Comparison of ENCODE assay signal across 17 cellular contexts in genomic region chrX:49061490-49061889, GRCh38. TPM values are rescaled to one million over a fixed set of nuclear protein-coding genes. Genes with fewer than 3 reads are reported as not detected.
DNase-seq lines count a peak whose midpoint lies in the region; ATAC-seq and TF ChIP-seq lines count a peak whose summit lies in the region.
"Had no signal": no experiment of that assay in that cellular context is flagged by ENCODE, and none has a peak within 500 bp of the region (broad histone marks: within the 10 kb centered on the region; RNA-seq: fewer than 3 reads in every experiment).

No MANE protein-coding gene starts in this region.

- no peaks in the 10 kb centered on the region for H3K36me3 ChIP-seq in thyroid gland
- peaks cover 2% of the 10 kb centered on the region for H3K36me3 ChIP-seq in mammary epithelial cell (ENCODE audit: insufficient read depth, low read length)

- no peak for TF ChIP-seq POLR2A in thyroid gland (IDR thresholded peaks at IDR 0.05)

- TF ChIP-seq CTCF in nephron progenitor cell (IDR thresholded peaks at IDR 0.05) (no peak), thyroid gland (IDR thresholded peaks at IDR 0.05) (no peak), mammary epithelial cell (conservative IDR thresholded peaks at IDR 0.05 in 1 of 2, IDR thresholded peaks at IDR 0.05 in 1 of 2; ENCODE audit: extremely low read depth in 1 of 2, insufficient read depth in 1 of 2, low read depth in 1 of 2, low read length in 2 of 2) (no peak)

- no peaks in the 10 kb centered on the region for H3K27me3 Mint-ChIP-seq in activated naive CD8-positive, alpha-beta T cell treated with anti-CD3 and anti-CD28 coated beads for 36 hours
- H3K27me3 Mint-ChIP-seq in activated naive CD8-positive, alpha-beta T cell treated with anti-CD3 and anti-CD28 coated beads, Interleukin-2, amount 50 U/mL, for 24 hours = no peaks in the 10 kb centered on the region
- peaks cover 4% of the 10 kb centered on the region for H3K27me3 Mint-ChIP-seq in nephron progenitor cell (ENCODE audit: low read depth, poor library complexity)
- H3K27me3 Mint-ChIP-seq: CD4-positive, alpha-beta T cell had no signal

- dilution Hi-C loops in mammary epithelial cell (cut with HindIII; ENCODE audit: low sequenced_read_pairs) = loop anchor here (10.0 kb wide), 1 partner anchor 107 kb away; the partner anchor contains the start of gene OTUD5

- peak overlapping the region; percentile 8 for H3K27ac Mint-ChIP-seq in activated naive CD8-positive, alpha-beta T cell treated with anti-CD3 and anti-CD28 coated beads for 36 hours
- H3K27ac Mint-ChIP-seq in activated naive CD8-positive, alpha-beta T cell treated with anti-CD3 and anti-CD28 coated beads, Interleukin-2, amount 50 U/mL, for 24 hours = no peak overlapping the region
- H3K27ac Mint-ChIP-seq in nephron progenitor cell = peak overlapping the region; percentile 16
- peak overlapping the region; percentile 65 for H3K27ac Mint-ChIP-seq in stimulated activated effector memory CD8-positive, alpha-beta T cell treated with anti-CD3 and anti-CD28 coated beads, Interleukin-12 subunit alpha, Interleukin-12 subunit beta, amount 100 ng/mL, for 72 hours
- H3K27ac Mint-ChIP-seq: CD4-positive, alpha-beta T cell; GM23338; HFFc6 had no signal

- intact Hi-C loops in thyroid gland (cut with DNase I) (no loop called here), mammary epithelial cell (cut with micrococcal nuclease) (no loop called here)

- H3K4me3 ChIP-seq in thyroid gland (replicated peaks in 1 of 3) (no peak overlapping the region), mammary epithelial cell (replicated peaks in 1 of 3; ENCODE audit: insufficient read depth in 1 of 3, low read depth in 2 of 3, low read length in 3 of 3) (no peak overlapping the region)
- H3K4me3 ChIP-seq: A549, GM23338 had no signal

- H3K27ac ChIP-seq in thyroid gland (no peak overlapping the region), mammary epithelial cell (ENCODE audit: insufficient read depth, low read depth, low read length) (no peak overlapping the region)
- H3K27ac ChIP-seq: 22Rv1, A549, C4-2B had no signal

- in situ Hi-C loops in mammary epithelial cell (cut with MboI; ENCODE audit: low sequenced_read_pairs in 2 of 2) = no loop called here

- H3K4me1 ChIP-seq in thyroid gland (no peaks in the 10 kb centered on the region), mammary epithelial cell (ENCODE audit: insufficient read depth, low read length) (no peaks in the 10 kb centered on the region)
- H3K4me1 ChIP-seq: A549, Caco-2 had no signal

- no peak overlapping the region for H3K9ac ChIP-seq in mammary epithelial cell (ENCODE audit: insufficient read depth, low read length)

- CTCF ChIA-PET in mammary epithelial cell (lab: Charles Lee; ENCODE audit: low non-redundant PET) = no interaction called here

- DNase-seq in activated naive CD8-positive, alpha-beta T cell treated with anti-CD3 and anti-CD28 coated beads for 36 hours = no peak
- no peak for DNase-seq in activated naive CD8-positive, alpha-beta T cell treated with anti-CD3 and anti-CD28 coated beads, Interleukin-2, amount 50 U/mL, for 24 hours
- DNase-seq in nephron progenitor cell = no peak
- no peak for DNase-seq in stimulated activated effector memory CD8-positive, alpha-beta T cell treated with anti-CD3 and anti-CD28 coated beads, Interleukin-12 subunit alpha, Interleukin-12 subunit beta, amount 100 ng/mL, for 72 hours (ENCODE audit: low spot score in 2 of 2)
- DNase-seq in thyroid gland = no peak
- no peak for DNase-seq in mammary epithelial cell
- DNase-seq: AML-193; Caco-2; CD4-positive, alpha-beta T cell; HCEC 1CT; HFFc6; IMR-90 had no signal

- H3K4me3 Mint-ChIP-seq in activated naive CD8-positive, alpha-beta T cell treated with anti-CD3 and anti-CD28 coated beads for 36 hours = no peak overlapping the region
- no peak overlapping the region for H3K4me3 Mint-ChIP-seq in activated naive CD8-positive, alpha-beta T cell treated with anti-CD3 and anti-CD28 coated beads, Interleukin-2, amount 50 U/mL, for 24 hours
- H3K4me3 Mint-ChIP-seq in nephron progenitor cell = no peak overlapping the region
- H3K4me3 Mint-ChIP-seq in stimulated activated effector memory CD8-positive, alpha-beta T cell treated with anti-CD3 and anti-CD28 coated beads, Interleukin-12 subunit alpha, Interleukin-12 subunit beta, amount 100 ng/mL, for 72 hours = no peak overlapping the region
- H3K4me3 Mint-ChIP-seq: CD4-positive, alpha-beta T cell; GM23338; HFFc6 had no signal

- no peaks in the 10 kb centered on the region for H3K27me3 ChIP-seq in thyroid gland
- no peaks in the 10 kb centered on the region for H3K27me3 ChIP-seq in mammary epithelial cell (ENCODE audit: insufficient read depth, low read length)

- peaks cover 33% of the 10 kb centered on the region for H3K79me2 ChIP-seq in mammary epithelial cell (ENCODE audit: insufficient read depth, low read length)

- H2AFZ ChIP-seq in mammary epithelial cell (ENCODE audit: low read depth, low read length) = no peak overlapping the region
- H2AFZ ChIP-seq: GM23338 had no signal

- H4K20me1 ChIP-seq in mammary epithelial cell (ENCODE audit: insufficient read depth, low read length) = no peaks in the 10 kb centered on the region

- H3K4me1 Mint-ChIP-seq in activated naive CD8-positive, alpha-beta T cell treated with anti-CD3 and anti-CD28 coated beads for 36 hours = peaks cover 12% of the 10 kb centered on the region
- H3K4me1 Mint-ChIP-seq in activated naive CD8-positive, alpha-beta T cell treated with anti-CD3 and anti-CD28 coated beads, Interleukin-2, amount 50 U/mL, for 24 hours = peaks cover 7% of the 10 kb centered on the region
- peaks cover 5% of the 10 kb centered on the region for H3K4me1 Mint-ChIP-seq in nephron progenitor cell
- no peaks in the 10 kb centered on the region for H3K4me1 Mint-ChIP-seq in stimulated activated effector memory CD8-positive, alpha-beta T cell treated with anti-CD3 and anti-CD28 coated beads, Interleukin-12 subunit alpha, Interleukin-12 subunit beta, amount 100 ng/mL, for 72 hours

- no peak overlapping the region for H3K4me2 ChIP-seq in mammary epithelial cell (ENCODE audit: insufficient read depth, low read depth, low read length)
- H3K4me2 ChIP-seq: A549, GM23338 had no signal

- no peaks in the 10 kb centered on the region for H3K9me3 Mint-ChIP-seq in activated naive CD8-positive, alpha-beta T cell treated with anti-CD3 and anti-CD28 coated beads for 36 hours
- H3K9me3 Mint-ChIP-seq in activated naive CD8-positive, alpha-beta T cell treated with anti-CD3 and anti-CD28 coated beads, Interleukin-2, amount 50 U/mL, for 24 hours = no peaks in the 10 kb centered on the region
- H3K9me3 Mint-ChIP-seq in nephron progenitor cell = peaks cover 51% of the 10 kb centered on the region
- H3K9me3 Mint-ChIP-seq in stimulated activated effector memory CD8-positive, alpha-beta T cell treated with anti-CD3 and anti-CD28 coated beads, Interleukin-12 subunit alpha, Interleukin-12 subunit beta, amount 100 ng/mL, for 72 hours = no peaks in the 10 kb centered on the region
- H3K9me3 Mint-ChIP-seq: CD4-positive, alpha-beta T cell; GM23338; HFFc6 had no signal

- 92% methylated on average over 7 of the region's 7 CpGs for WGBS in thyroid gland, 2 donors
- WGBS in mammary epithelial cell (ENCODE audit: low coverage, missing lambda C conversion rate) = 85% methylated on average over 7 of the region's 7 CpGs

- no peaks in the 10 kb centered on the region for H3K9me3 ChIP-seq in thyroid gland
- H3K9me3 ChIP-seq in mammary epithelial cell (replicated peaks; ENCODE audit: insufficient read depth, low read length) = no peaks in the 10 kb centered on the region
- H3K9me3 ChIP-seq: A549, Caco-2 had no signal

- no peak for ATAC-seq in activated naive CD8-positive, alpha-beta T cell treated with anti-CD3 and anti-CD28 coated beads, Interleukin-2, amount 50 U/mL, for 24 hours
- ATAC-seq in stimulated activated effector memory CD8-positive, alpha-beta T cell treated with anti-CD3 and anti-CD28 coated beads, Interleukin-12 subunit alpha, Interleukin-12 subunit beta, amount 100 ng/mL, for 72 hours = no peak
- no peak for ATAC-seq in GM19328 (IDR thresholded peaks at IDR 0.05; ENCODE audit: unreplicated experiment)
- ATAC-seq: A549, GM23338 had no signal

- BruUV-seq in mammary epithelial cell (replicated peaks; lab: Mats Ljungman, UMichigan) = no TSS peak

- H3K36me3 Mint-ChIP-seq in activated naive CD8-positive, alpha-beta T cell treated with anti-CD3 and anti-CD28 coated beads for 36 hours = no peaks in the 10 kb centered on the region
- no peaks in the 10 kb centered on the region for H3K36me3 Mint-ChIP-seq in activated naive CD8-positive, alpha-beta T cell treated with anti-CD3 and anti-CD28 coated beads, Interleukin-2, amount 50 U/mL, for 24 hours (ENCODE audit: low read depth)
- no peaks in the 10 kb centered on the region for H3K36me3 Mint-ChIP-seq in nephron progenitor cell (ENCODE audit: low read depth)
- peaks cover 6% of the 10 kb centered on the region for H3K36me3 Mint-ChIP-seq in stimulated activated effector memory CD8-positive, alpha-beta T cell treated with anti-CD3 and anti-CD28 coated beads, Interleukin-12 subunit alpha, Interleukin-12 subunit beta, amount 100 ng/mL, for 72 hours

RNA-seq across cellular contexts. Expression of gene CCDC120, which starts 2.7 kb away (rescaled TPM):
- total RNA-seq in activated naive CD8-positive, alpha-beta T cell treated with anti-CD3 and anti-CD28 coated beads for 36 hours = 1 to 10 TPM; 3.7 to 4.3 TPM
- total RNA-seq in thyroid gland (10 to 100 TPM in 1 of 4 donors, 1 to 10 TPM in 3; 5.1 to 14.4 (median 6.3) TPM), mammary epithelial cell (10 to 100 TPM in 1 of 2 donors, 1 to 10 TPM in 1; 8.3 to 26.1 TPM)
- polyA plus RNA-seq in mammary epithelial cell = 12.6 TPM
- polyA minus RNA-seq in mammary epithelial cell = 20.5 TPM

RNA-seq across cellular contexts. Expression of gene PRAF2, which starts 12.3 kb away (rescaled TPM):
- total RNA-seq in activated naive CD8-positive, alpha-beta T cell treated with anti-CD3 and anti-CD28 coated beads for 36 hours = 10 to 100 TPM; 10.1 to 11.9 TPM
- total RNA-seq in thyroid gland (10 to 100 TPM; 19.2 to 32.9 (median 22.1) TPM), mammary epithelial cell (10 to 100 TPM in 1 of 2 donors, 1 to 10 TPM in 1; 8.2 to 27.7 TPM)
- polyA plus RNA-seq in mammary epithelial cell = 17.5 TPM
- polyA minus RNA-seq in mammary epithelial cell = 30.2 TPM

RNA-seq across cellular contexts. Expression of gene WDR45, which starts 18.2 kb away (rescaled TPM):
- 10 to 100 TPM; 23.7 to 31.1 TPM for total RNA-seq in activated naive CD8-positive, alpha-beta T cell treated with anti-CD3 and anti-CD28 coated beads for 36 hours
- total RNA-seq in thyroid gland (100 to 1,000 TPM in 3 of 4 donors, 10 to 100 TPM in 1; 99.8 to 184 (median 106) TPM), mammary epithelial cell (10 to 100 TPM; 53.3 to 55.0 TPM)
- polyA plus RNA-seq in mammary epithelial cell = 61.4 TPM
- 41.2 TPM for polyA minus RNA-seq in mammary epithelial cell

RNA-seq across cellular contexts. Expression of gene TFE3, which starts 18.3 kb away (rescaled TPM):
- 10 to 100 TPM; 21.0 to 23.3 TPM for total RNA-seq in activated naive CD8-positive, alpha-beta T cell treated with anti-CD3 and anti-CD28 coated beads for 36 hours
- total RNA-seq in thyroid gland (100 to 1,000 TPM in 3 of 4 donors, 10 to 100 TPM in 1; 68.4 to 160 (median 118) TPM), mammary epithelial cell (10 to 100 TPM; 30.5 to 61.1 TPM)
- 13.8 TPM for polyA plus RNA-seq in mammary epithelial cell
- polyA minus RNA-seq in mammary epithelial cell = 21.4 TPM

RNA-seq across cellular contexts. Expression of gene GRIPAP1, which starts 59.4 kb away (rescaled TPM):
- 10 to 100 TPM; 53.7 to 54.3 TPM for total RNA-seq in activated naive CD8-positive, alpha-beta T cell treated with anti-CD3 and anti-CD28 coated beads for 36 hours
- total RNA-seq in thyroid gland (10 to 100 TPM; 30.6 to 33.9 (median 33.4) TPM), mammary epithelial cell (10 to 100 TPM; 16.5 to 42.7 TPM)
- 16.1 TPM for polyA plus RNA-seq in mammary epithelial cell
- polyA minus RNA-seq in mammary epithelial cell = 96.7 TPM
